8 cellular contexts compared by ENCODE assay signal in genomic region chr2:66435549-66435875, GRCh38. TPM values are rescaled to one million over a fixed set of nuclear protein-coding genes. Genes with fewer than 3 reads are reported as not detected.
DNase-seq lines count a peak whose midpoint lies in the region; ATAC-seq and TF ChIP-seq lines count a peak whose summit lies in the region.

No MANE protein-coding gene starts in this region.

- 2% methylated on average over 15 of the region's 15 CpGs for WGBS in HUES64

- BruUV-seq in A673 (replicated peaks; lab: Mats Ljungman, UMichigan): no TSS peak

- intact Hi-C loops in A673 (cut with micrococcal nuclease; ENCODE audit: unreplicated experiment): loop anchor here (2.0 to 10.0 kb wide), 3 partner anchors 139 to 1219 kb away; no protein-coding TSS in a partner anchor

- H3K9me3 ChIP-seq in A673 (ENCODE audit: low read depth, low read length, poor library complexity, severe bottlenecking): no peaks in the 10 kb centered on the region
- no peaks in the 10 kb centered on the region for H3K9me3 ChIP-seq in HUES64 (ENCODE audit: insufficient read depth, low read depth, low read length)
- no peaks in the 10 kb centered on the region for H3K9me3 ChIP-seq in mucosa of stomach (ENCODE audit: control insufficient read depth, low read length)

- DNase-seq in A673 (ENCODE audit: low spot score) (no peak), choroid plexus epithelial cell (ENCODE audit: low read depth) (peak; percentile 33), SW 1271 (lab: John Stamatoyannopoulos, UW) (no peak), iPS-NIHi11 (ENCODE audit: low spot score) (no peak)

- no peak for TF ChIP-seq CTCF in A673 (conservative IDR thresholded peaks at IDR 0.05; ENCODE audit: low read depth, low read length)
- no peak for TF ChIP-seq CTCF in choroid plexus epithelial cell (conservative IDR thresholded peaks at IDR 0.05; ENCODE audit: low read depth, low read length)

- POLR2A ChIA-PET in A673 (lab: Charles Lee; ENCODE audit: low non-redundant PET): interaction anchor here (0.6 to 0.7 kb wide), 4 partner anchors 8 to 770 kb away, joined by 8 to 12 read pairs (median 10); no protein-coding TSS in a partner anchor

- peak overlapping the region; percentile 22; the same call in 1 of the 2 replicates for H3K9ac ChIP-seq in HUES64 (ENCODE audit: low read depth, low read length)
- peak overlapping the region; percentile 94 for H3K9ac ChIP-seq in mucosa of stomach (ENCODE audit: low read length)

- H3K4me1 ChIP-seq in A673 (ENCODE audit: insufficient read depth, low read length, poor library complexity, severe bottlenecking): peaks cover 13% of the 10 kb centered on the region
- H3K4me1 ChIP-seq in HUES64 (ENCODE audit: insufficient read depth, low read length): peaks cover 53% of the 10 kb centered on the region
- no peaks in the 10 kb centered on the region for H3K4me1 ChIP-seq in mucosa of stomach (ENCODE audit: control insufficient read depth, insufficient read depth, low read length)

- ATAC-seq in GM18861 (IDR thresholded peaks at IDR 0.05; ENCODE audit: unreplicated experiment): no peak
- no peak for ATAC-seq in HG03280 (IDR thresholded peaks at IDR 0.05; ENCODE audit: unreplicated experiment)

- H3K4me3 ChIP-seq in A673 (ENCODE audit: low read depth, low read length, poor library complexity, severe bottlenecking): peak overlapping the region; percentile 59
- peak overlapping the region; percentile 64 for H3K4me3 ChIP-seq in HUES64 (ENCODE audit: low read length)
- H3K4me3 ChIP-seq in choroid plexus epithelial cell (ENCODE audit: low read depth, low read length): peak overlapping the region; percentile 73
- H3K4me3 ChIP-seq in mucosa of stomach (ENCODE audit: low read length): peak overlapping the region; percentile 92

- CTCF ChIA-PET in A673 (lab: Charles Lee): interaction anchor here (0.6 kb wide), 1 partner anchor 17 kb away, joined by 11 read pairs; no protein-coding TSS in a partner anchor

- peak overlapping the region; percentile 95 for H3K27ac ChIP-seq in A673 (ENCODE audit: low read depth, low read length, poor library complexity, severe bottlenecking)
- no peak overlapping the region for H3K27ac ChIP-seq in HUES64 (ENCODE audit: low read depth, low read length)

- H3K27me3 ChIP-seq in A673 (replicated peaks; ENCODE audit: insufficient read depth, low read depth, low read length, poor library complexity): no peaks in the 10 kb centered on the region
- peaks cover 99% of the 10 kb centered on the region for H3K27me3 ChIP-seq in HUES64 (ENCODE audit: insufficient read depth, low read length)
- H3K27me3 ChIP-seq in mucosa of stomach (ENCODE audit: control insufficient read depth, insufficient read depth, low read length): no peaks in the 10 kb centered on the region

- H3K36me3 ChIP-seq in A673 (ENCODE audit: insufficient read depth, low read length, poor library complexity, severe bottlenecking) (peaks cover 29% of the 10 kb centered on the region), HUES64 (ENCODE audit: insufficient read depth, low read length) (no peaks in the 10 kb centered on the region), mucosa of stomach (ENCODE audit: control insufficient read depth, insufficient read depth, low read length) (peaks cover 8% of the 10 kb centered on the region)

RNA-seq across cellular contexts. Expression of gene MEIS1, which starts 0.6 kb away (rescaled TPM):
- total RNA-seq in A673 (2021): 89.4 and 103 TPM in 2 replicates
- polyA plus RNA-seq in HUES64 (2013, experiment 1 of 2): 10.8 TPM
- 26.2 TPM for polyA plus RNA-seq in HUES64 (2013, experiment 2 of 2)
